In the genomic region with DNA sequence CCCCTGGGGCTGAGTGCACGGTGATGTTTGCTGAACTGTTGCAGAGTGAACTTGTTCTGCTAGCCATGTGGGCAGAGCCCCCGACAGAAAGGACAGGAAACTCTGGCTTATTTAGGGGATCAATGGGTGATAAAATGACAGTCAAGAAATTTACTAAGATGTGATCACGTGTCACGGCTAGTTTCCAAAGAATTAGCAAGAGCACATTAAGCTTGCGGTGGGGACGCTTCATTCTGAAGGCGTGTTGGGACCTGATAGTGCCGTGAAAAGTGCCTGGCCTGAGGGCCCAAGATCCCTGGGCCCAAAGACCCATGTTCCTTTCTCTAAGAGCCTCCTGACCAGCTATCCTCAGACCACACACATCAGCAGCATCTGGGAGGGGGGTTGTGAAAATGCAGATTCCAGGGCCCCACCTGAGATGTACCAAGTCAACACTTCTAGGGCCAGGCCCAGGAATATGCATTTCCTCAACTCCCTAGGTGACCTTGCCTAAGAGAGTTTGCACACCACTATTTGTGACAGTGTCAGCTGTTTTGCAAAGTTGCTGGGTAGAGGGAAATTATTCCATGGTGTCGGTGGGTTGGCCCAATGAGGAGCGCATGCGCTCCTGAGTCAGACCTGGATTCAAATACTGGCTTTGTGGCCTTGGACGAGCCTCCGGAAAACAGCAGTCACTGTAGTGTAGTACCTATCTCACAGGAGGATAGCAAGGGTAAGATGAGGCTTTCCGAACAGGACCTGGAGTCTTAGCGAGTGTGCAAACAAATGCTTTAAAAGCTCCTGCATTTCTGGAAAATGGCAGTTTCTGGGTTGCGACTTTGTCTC, we compare ENCODE assay signal across 22 cellular contexts.
A peak's percentile ranks its signal among the peaks of the same experiment; 100 is the strongest.
DNase-seq lines count a peak whose midpoint lies in the region; ATAC-seq and TF ChIP-seq lines count a peak whose summit lies in the region.
"Had no signal": no experiment of that assay in that cellular context is flagged by ENCODE, and none has a peak within 500 bp of the region (broad histone marks: within the 10 kb centered on the region; RNA-seq: fewer than 3 reads in every experiment).

No MANE protein-coding gene starts in this region.

- H3K4me1 Mint-ChIP-seq in IgD-negative memory B cell (peaks cover 0 to 5% (median 3%) of the 10 kb centered on the region in 3 donors), endodermal cell (peaks cover 28% of the 10 kb centered on the region)
- H3K4me1 Mint-ChIP-seq: central memory CD8-positive, alpha-beta T cell had no signal

- H3K27ac ChIP-seq in endodermal cell (ENCODE audit: low read depth, low read length) (no peak overlapping the region), mucosa of rectum (ENCODE audit: low read depth in 2 of 2, low read length in 2 of 2) (peak overlapping the region; percentile 18 to 24), thyroid gland (peak overlapping the region; percentile 14 to 74 (median 24))

- H3K9me3 ChIP-seq in endodermal cell (ENCODE audit: control insufficient read depth, low read length), result no peaks in the 10 kb centered on the region
- H3K9me3 ChIP-seq in mucosa of rectum (ENCODE audit: control insufficient read depth in 2 of 2, low read length in 2 of 2), result no peaks in the 10 kb centered on the region
- H3K9me3 ChIP-seq in thyroid gland, result no peaks in the 10 kb centered on the region
- H3K9me3 ChIP-seq: HAP-1, mucosa of descending colon, suprapubic skin had no signal

- H3K36me3 ChIP-seq in endodermal cell (ENCODE audit: control insufficient read depth, insufficient read depth, low read length) (no peaks in the 10 kb centered on the region), mucosa of rectum (ENCODE audit: control insufficient read depth in 2 of 2, insufficient read depth in 2 of 2, low read length in 2 of 2) (peaks cover 5 to 6% of the 10 kb centered on the region in 2 donors), thyroid gland (peaks cover 9 to 15% of the 10 kb centered on the region in 2 donors)
- H3K36me3 ChIP-seq: HAP-1 had no signal

- TF ChIP-seq POLR2A in thyroid gland (IDR thresholded peaks at IDR 0.05), result no peak

- H3K9me3 Mint-ChIP-seq in IgD-negative memory B cell (no peaks in the 10 kb centered on the region), endodermal cell (no peaks in the 10 kb centered on the region)
- H3K9me3 Mint-ChIP-seq: activated naive CD4-positive, alpha-beta T cell treated with anti-CD3 and anti-CD28 coated beads for 36 hours; central memory CD8-positive, alpha-beta T cell had no signal

- H3K27ac Mint-ChIP-seq in IgD-negative memory B cell (peak overlapping the region in 2 of 3 donors; percentile 5 to 31), endodermal cell (peak overlapping the region; percentile 45)
- H3K27ac Mint-ChIP-seq: activated naive CD4-positive, alpha-beta T cell treated with anti-CD3 and anti-CD28 coated beads for 36 hours had no signal

- ATAC-seq in GM18858 (IDR thresholded peaks at IDR 0.05; ENCODE audit: unreplicated experiment) (no peak), HG03159 (IDR thresholded peaks at IDR 0.05; ENCODE audit: unreplicated experiment) (no peak)
- ATAC-seq: GM12878, left lobe of liver, mucosa of descending colon, right cardiac atrium had no signal

- 95 to 97% methylated on average over 16 of the region's 16 CpGs for WGBS in endodermal cell (ENCODE audit: insufficient coverage in 1 of 2, insufficient read length in 1 of 2), 2 experiments
- 78 to 84% methylated on average over 13 to 16 of the region's 16 CpGs for WGBS in thyroid gland, 2 donors

- H3K4me3 ChIP-seq in endodermal cell (ENCODE audit: low read length) (no peak overlapping the region), mucosa of rectum (ENCODE audit: low read length in 2 of 2) (no peak overlapping the region), thyroid gland (replicated peaks in 1 of 3) (no peak overlapping the region)
- H3K4me3 ChIP-seq: GM12878, HAP-1, mucosa of descending colon, suprapubic skin had no signal

- H3K27me3 Mint-ChIP-seq in IgD-negative memory B cell (no peaks in the 10 kb centered on the region), endodermal cell (ENCODE audit: insufficient read depth) (no peaks in the 10 kb centered on the region)
- H3K27me3 Mint-ChIP-seq: central memory CD8-positive, alpha-beta T cell had no signal

- H3K9ac ChIP-seq in endodermal cell (ENCODE audit: extremely low read depth, low read length, poor library complexity, severe bottlenecking) (no peak overlapping the region), mucosa of rectum (ENCODE audit: low read depth in 1 of 2, low read length in 2 of 2) (no peak overlapping the region)

- peaks cover 2% of the 10 kb centered on the region for H3K4me1 ChIP-seq in endodermal cell (ENCODE audit: control insufficient read depth, insufficient read depth, low read length)
- H3K4me1 ChIP-seq in mucosa of rectum (ENCODE audit: control insufficient read depth in 2 of 2, insufficient read depth in 2 of 2, low read length in 2 of 2), result peaks cover 4 to 13% of the 10 kb centered on the region in 2 donors
- H3K4me1 ChIP-seq in thyroid gland, result peaks cover 18 to 21% of the 10 kb centered on the region in 2 donors

- DNase-seq in endodermal cell (no peak), thyroid gland (peak; percentile 44), GM19240 (ENCODE audit: insufficient read length, low spot score) (no peak), RKO (ENCODE audit: low spot score) (no peak)
- DNase-seq: activated naive CD4-positive, alpha-beta T cell treated with anti-CD3 and anti-CD28 coated beads for 36 hours; activated T-cell treated with anti-CD3 and anti-CD28 coated beads, Interleukin-2, amount 50 U/mL, for 48 hours; amygdala; DMS79; mucosa of descending colon; NCI-H1105; NCI-H2107; NCI-H510A treated with DMSO at 0.1 percent for 48 hours; right cardiac atrium had no signal

- H3K36me3 Mint-ChIP-seq in IgD-negative memory B cell (peaks cover 4% of the 10 kb centered on the region), endodermal cell (ENCODE audit: low read depth) (peaks cover 27% of the 10 kb centered on the region)

- H3K27me3 ChIP-seq in endodermal cell (ENCODE audit: control insufficient read depth, insufficient read depth, low read length, poor library complexity, severe bottlenecking) (peaks cover 4% of the 10 kb centered on the region), mucosa of rectum (ENCODE audit: control insufficient read depth in 2 of 2, insufficient read depth in 2 of 2, low read length in 2 of 2) (no peaks in the 10 kb centered on the region), thyroid gland (no peaks in the 10 kb centered on the region)
- H3K27me3 ChIP-seq: suprapubic skin had no signal

- intact Hi-C loops in thyroid gland (cut with DNase I), result no loop called here

- H3K4me3 Mint-ChIP-seq in IgD-negative memory B cell (no peak overlapping the region), endodermal cell (no peak overlapping the region)
- H3K4me3 Mint-ChIP-seq: activated naive CD4-positive, alpha-beta T cell treated with anti-CD3 and anti-CD28 coated beads for 36 hours; central memory CD8-positive, alpha-beta T cell had no signal

- TF ChIP-seq CTCF in endodermal cell (conservative IDR thresholded peaks at IDR 0.05) (no peak), thyroid gland (IDR thresholded peaks at IDR 0.05) (no peak)

Comparison
In these comparisons a context has a peak if more than half of its experiments do, and no peak if none do; other contexts are left out.
1. DNase-seq: peak in thyroid gland (2 of 2); none in endodermal cell (single experiment), GM19240 (single experiment) and RKO (single experiment).